ENCODE assay signal across 10 cellular contexts in genomic region chr11:118402594-118402993, GRCh38. TPM values are rescaled to one million over a fixed set of nuclear protein-coding genes. Genes with fewer than 3 reads are reported as not detected.
A peak's percentile ranks its signal among the peaks of the same experiment; 100 is the strongest.
DNase-seq lines count a peak whose midpoint lies in the region; ATAC-seq and TF ChIP-seq lines count a peak whose summit lies in the region.
"Not testable (repeated sequence)": the region's sequence is repeated elsewhere in the genome, so short reads cannot be mapped to it uniquely, and the experiment has no call there.
"Had no signal": no experiment of that assay in that cellular context is flagged by ENCODE, and none has a peak within 500 bp of the region (broad histone marks: within the 10 kb centered on the region; RNA-seq: fewer than 3 reads in every experiment).

No MANE protein-coding gene starts in this region.

- H3K9me2 ChIP-seq in OCI-LY1 (ENCODE audit: low read depth, low read length), result not testable (repeated sequence)

- not testable (repeated sequence) for H4K20me1 ChIP-seq in OCI-LY1 (ENCODE audit: insufficient read depth, low read length)

- H3K27ac ChIP-seq in OCI-LY1 (ENCODE audit: low read depth, low read length, poor library complexity, severe bottlenecking); aorta (ENCODE audit: low read depth in 1 of 2, low read length in 2 of 2): not testable (repeated sequence)
- peak overlapping the region; percentile 81 to 90 (median 88) for H3K27ac ChIP-seq in gastrocnemius medialis

- CTCF ChIA-PET in activated CD8-positive, alpha-beta memory T cell treated with anti-CD3 and anti-CD28 coated beads, Interleukin-2, amount 10 ng/mL, durations not matched to agents 7 days and 5 days (lab: Charles Lee), result interaction anchor here (0.7 to 2.2 kb wide), 15 partner anchors 14 to 204 kb away, joined by 3 to 10 read pairs (median 3); partner anchors contain the start of genes ARCN1, KMT2A and UBE4A

- TF ChIP-seq CTCF in OCI-LY1 (IDR thresholded peaks at IDR 0.05; ENCODE audit: low read length); glutamatergic neuron (IDR thresholded peaks at IDR 0.05; ENCODE audit: partially characterized antibody, unreplicated experiment); mucosa of descending colon (IDR thresholded peaks at IDR 0.05); gastrocnemius medialis (IDR thresholded peaks at IDR 0.05 in 4 of 5, conservative IDR thresholded peaks at IDR 0.05 in 1 of 5): not testable (repeated sequence)

- not testable (repeated sequence) for H3K27me3 ChIP-seq in OCI-LY1 (ENCODE audit: insufficient read depth, low read length); gastrocnemius medialis; aorta (ENCODE audit: control insufficient read depth in 1 of 2, insufficient read depth in 2 of 2, low read length in 1 of 2)

- not testable (repeated sequence) for H3K9me3 ChIP-seq in OCI-LY1 (ENCODE audit: low read length); mucosa of descending colon; gastrocnemius medialis; aorta (ENCODE audit: control insufficient read depth, low read length)

- H3K36me3 Mint-ChIP-seq in activated CD8-positive, alpha-beta memory T cell treated with anti-CD3 and anti-CD28 coated beads, Interleukin-2, amount 10 ng/mL, durations not matched to agents 7 days and 5 days, result peaks cover 35% of the 10 kb centered on the region
- H3K36me3 Mint-ChIP-seq in central memory CD8-positive, alpha-beta T cell (ENCODE audit: insufficient read depth), result peaks cover 36% of the 10 kb centered on the region
- H3K36me3 Mint-ChIP-seq in glutamatergic neuron (ENCODE audit: unreplicated experiment), result not testable (repeated sequence)

- H3K4me1 ChIP-seq in OCI-LY1 (ENCODE audit: insufficient read depth, low read length, severe bottlenecking) (peaks cover 34% of the 10 kb centered on the region), mucosa of descending colon (ENCODE audit: low read depth) (peaks cover 18% of the 10 kb centered on the region), gastrocnemius medialis (peaks cover 37 to 46% of the 10 kb centered on the region in 2 donors)
- not testable (repeated sequence) for H3K4me1 ChIP-seq in aorta (ENCODE audit: control insufficient read depth in 1 of 2, insufficient read depth in 2 of 2, low read length in 2 of 2)

- peak overlapping the region; percentile 93 for H3K4me3 Mint-ChIP-seq in activated CD8-positive, alpha-beta memory T cell treated with anti-CD3 and anti-CD28 coated beads, Interleukin-2, amount 10 ng/mL, durations not matched to agents 7 days and 5 days
- H3K4me3 Mint-ChIP-seq in central memory CD8-positive, alpha-beta T cell, result peak overlapping the region; percentile 99
- H3K4me3 Mint-ChIP-seq in glutamatergic neuron (ENCODE audit: unreplicated experiment), result peak overlapping the region; percentile 99

- not testable (repeated sequence) for DNase-seq in activated CD8-positive, alpha-beta memory T cell treated with anti-CD3 and anti-CD28 coated beads, Interleukin-2, amount 10 ng/mL, durations not matched to agents 7 days and 5 days; central memory CD8-positive, alpha-beta T cell (ENCODE audit: low spot score in 2 of 2); glutamatergic neuron; mucosa of descending colon; gastrocnemius medialis; aorta

- H3K79me2 ChIP-seq in OCI-LY1 (ENCODE audit: insufficient read depth, low read length), result peaks cover 48% of the 10 kb centered on the region

- TF ChIP-seq POLR2A in gastrocnemius medialis (IDR thresholded peaks at IDR 0.05), result not testable (repeated sequence)

- peaks cover 74% of the 10 kb centered on the region for H3K4me1 Mint-ChIP-seq in activated CD8-positive, alpha-beta memory T cell treated with anti-CD3 and anti-CD28 coated beads, Interleukin-2, amount 10 ng/mL, durations not matched to agents 7 days and 5 days
- peaks cover 64% of the 10 kb centered on the region for H3K4me1 Mint-ChIP-seq in central memory CD8-positive, alpha-beta T cell
- peaks cover 11% of the 10 kb centered on the region for H3K4me1 Mint-ChIP-seq in glutamatergic neuron (ENCODE audit: low read depth, unreplicated experiment)

- not testable (repeated sequence) for H3F3A ChIP-seq in OCI-LY1 (ENCODE audit: insufficient read depth, low read length)

- in situ Hi-C loops in gastrocnemius medialis (cut with MboI; ENCODE audit: low sequenced_read_pairs in 4 of 4), result loop anchor here in 1 of 4 donors (5.0 kb wide), 1 partner anchor 90 kb away; no protein-coding TSS in a partner anchor

- H3K9ac ChIP-seq in OCI-LY1 (ENCODE audit: low read length), result peak overlapping the region; percentile 82

- peak overlapping the region; percentile 79 for H3K4me2 ChIP-seq in OCI-LY1 (ENCODE audit: low read length)

- peak overlapping the region; percentile 99 for H3K27ac Mint-ChIP-seq in activated CD8-positive, alpha-beta memory T cell treated with anti-CD3 and anti-CD28 coated beads, Interleukin-2, amount 10 ng/mL, durations not matched to agents 7 days and 5 days
- peak overlapping the region; percentile 100 for H3K27ac Mint-ChIP-seq in central memory CD8-positive, alpha-beta T cell (ENCODE audit: low read depth)
- not testable (repeated sequence) for H3K27ac Mint-ChIP-seq in glutamatergic neuron (ENCODE audit: unreplicated experiment)

- not testable (repeated sequence) for ATAC-seq in activated CD8-positive, alpha-beta memory T cell treated with anti-CD3 and anti-CD28 coated beads, Interleukin-2, amount 10 ng/mL, durations not matched to agents 7 days and 5 days; central memory CD8-positive, alpha-beta T cell (replicated peaks; ENCODE audit: extremely low read depth, poor library complexity, severe bottlenecking); mucosa of descending colon; gastrocnemius medialis; aorta (ENCODE audit: low FRiP score)

- 80 to 84% methylated on average over 7 of the region's 7 CpGs for WGBS in aorta, 2 donors

- peaks cover 32% of the 10 kb centered on the region for H3K36me3 ChIP-seq in OCI-LY1 (ENCODE audit: insufficient read depth, low read length)
- not testable (repeated sequence) for H3K36me3 ChIP-seq in mucosa of descending colon (ENCODE audit: low read depth); aorta (ENCODE audit: control insufficient read depth in 1 of 2, insufficient read depth in 2 of 2, low read length in 1 of 2)
- H3K36me3 ChIP-seq in gastrocnemius medialis, result peaks cover 0 to 17% of the 10 kb centered on the region in 2 donors

- H3K9me3 Mint-ChIP-seq in activated CD8-positive, alpha-beta memory T cell treated with anti-CD3 and anti-CD28 coated beads, Interleukin-2, amount 10 ng/mL, durations not matched to agents 7 days and 5 days (ENCODE audit: low read depth); central memory CD8-positive, alpha-beta T cell; glutamatergic neuron (ENCODE audit: unreplicated experiment): not testable (repeated sequence)

- H3K4me3 ChIP-seq in GM08714 (ENCODE audit: low read length) (peak overlapping the region; percentile 91), OCI-LY1 (ENCODE audit: low read depth, low read length, poor library complexity, severe bottlenecking) (peak overlapping the region; percentile 82), mucosa of descending colon (peak overlapping the region; percentile 93), gastrocnemius medialis (peak overlapping the region; percentile 77 to 97 (median 86)), aorta (ENCODE audit: low read length in 2 of 2) (peak overlapping the region; percentile 64 to 93)

- intact Hi-C loops in mucosa of descending colon (cut with DNase I, micrococcal nuclease), result not testable (repeated sequence)
- intact Hi-C loops in gastrocnemius medialis (cut with DNase I; ENCODE audit: low total_unique reads) (loop anchor here (5.0 kb wide), 1 partner anchor 165 kb away; the partner anchor contains the start of gene IFT46), aorta (cut with DNase I) (loop anchor here (5.0 kb wide), 2 partner anchors 35 to 85 kb away; partner anchors contain the start of gene KMT2A (in 1 of the 2))

- not testable (repeated sequence) for H3K27me3 Mint-ChIP-seq in activated CD8-positive, alpha-beta memory T cell treated with anti-CD3 and anti-CD28 coated beads, Interleukin-2, amount 10 ng/mL, durations not matched to agents 7 days and 5 days; central memory CD8-positive, alpha-beta T cell; glutamatergic neuron (ENCODE audit: unreplicated experiment)

- H2AFZ ChIP-seq in OCI-LY1 (ENCODE audit: low read length), result not testable (repeated sequence)

RNA-seq across cellular contexts. Expression of gene ATP5MG, which starts 1.2 kb away (rescaled TPM):
- 100 to 1,000 TPM; 278 to 295 TPM for total RNA-seq in activated CD8-positive, alpha-beta memory T cell treated with anti-CD3 and anti-CD28 coated beads, Interleukin-2, amount 10 ng/mL, durations not matched to agents 7 days and 5 days
- total RNA-seq in glutamatergic neuron (ENCODE audit: unreplicated experiment) (140 TPM), mucosa of descending colon (100 to 1,000 TPM; 224 to 287 (median 262) TPM), gastrocnemius medialis (10 to 100 TPM; 46.9 to 90.6 (median 55.4) TPM), aorta (100 to 1,000 TPM in 1 of 2 donors, 10 to 100 TPM in 1; 98.4 to 107 TPM)
- 100 to 1,000 TPM; 118 to 256 TPM for polyA plus RNA-seq in aorta

RNA-seq across cellular contexts. Expression of gene KMT2A, which starts 33.7 kb away (rescaled TPM):
- total RNA-seq in activated CD8-positive, alpha-beta memory T cell treated with anti-CD3 and anti-CD28 coated beads, Interleukin-2, amount 10 ng/mL, durations not matched to agents 7 days and 5 days, result 100 to 1,000 TPM; 116 to 125 TPM
- total RNA-seq in glutamatergic neuron (ENCODE audit: unreplicated experiment), result 132 TPM
- total RNA-seq in mucosa of descending colon, result 10 to 100 TPM; 49.0 to 89.3 (median 51.4) TPM
- 10 to 100 TPM; 24.3 to 55.6 (median 27.9) TPM for total RNA-seq in gastrocnemius medialis
- total RNA-seq in aorta, result 100 to 1,000 TPM; 105 to 114 TPM
- 10 to 100 TPM in 1 of 2 donors, 1 to 10 TPM in 1; 5.6 to 15.1 TPM for polyA plus RNA-seq in aorta

RNA-seq across cellular contexts. Expression of gene UBE4A, which starts 43.2 kb away (rescaled TPM):
- 10 to 100 TPM; 43.4 to 47.8 TPM for total RNA-seq in activated CD8-positive, alpha-beta memory T cell treated with anti-CD3 and anti-CD28 coated beads, Interleukin-2, amount 10 ng/mL, durations not matched to agents 7 days and 5 days
- 44.0 TPM for total RNA-seq in glutamatergic neuron (ENCODE audit: unreplicated experiment)
- total RNA-seq in mucosa of descending colon, result 10 to 100 TPM; 42.3 to 50.1 (median 46.1) TPM
- total RNA-seq in gastrocnemius medialis, result 10 to 100 TPM; 36.6 to 73.9 (median 41.7) TPM
- 10 to 100 TPM; 33.4 to 35.2 TPM for total RNA-seq in aorta
- 10 to 100 TPM in 1 of 2 donors, 1 to 10 TPM in 1; 3.3 to 14.3 TPM for polyA plus RNA-seq in aorta

RNA-seq across cellular contexts. Expression of gene CD3G, which starts 58.5 kb away (rescaled TPM):
- total RNA-seq in activated CD8-positive, alpha-beta memory T cell treated with anti-CD3 and anti-CD28 coated beads, Interleukin-2, amount 10 ng/mL, durations not matched to agents 7 days and 5 days, result 100 to 1,000 TPM; 192 to 218 TPM
- 0.39 TPM for total RNA-seq in glutamatergic neuron (ENCODE audit: unreplicated experiment)
- total RNA-seq in mucosa of descending colon, result 1 to 10 TPM; 2.8 to 5.1 (median 4.2) TPM
- total RNA-seq in gastrocnemius medialis, result under 1 TPM in 2 of 4 donors, not detected in 2; 0.33 to 0.51 TPM
- 1 to 10 TPM; 1.1 to 3.0 TPM for total RNA-seq in aorta
- not detected for polyA plus RNA-seq in aorta
- total RNA-seq: HT-29, renal cortical epithelial cell had no signal
